In genomic region chr5:170937914-170938313, GRCh38 we compare ENCODE assay signal across 22 cellular contexts.
DNase-seq lines count a peak whose midpoint lies in the region; ATAC-seq, FAIRE-seq and TF ChIP-seq lines count a peak whose summit lies in the region.
"Had no signal": no experiment of that assay in that cellular context is flagged by ENCODE, and none has a peak within 500 bp of the region (broad histone marks: within the 10 kb centered on the region; RNA-seq: fewer than 3 reads in every experiment).

No MANE protein-coding gene starts in this region.

- ATAC-seq in HepG2 (no peak), left lobe of liver (peak; percentile 78)
- ATAC-seq: A549; CD8-positive, alpha-beta T cell had no signal

- H2AFZ ChIP-seq in HepG2 (ENCODE audit: low read length), result no peak overlapping the region

- H3K9me3 ChIP-seq in liver (ENCODE audit: control insufficient read depth in 4 of 4, low read length in 3 of 4), result no peaks in the 10 kb centered on the region
- no peaks in the 10 kb centered on the region for H3K9me3 ChIP-seq in HepG2 (ENCODE audit: low read length)
- no peaks in the 10 kb centered on the region for H3K9me3 ChIP-seq in small intestine (ENCODE audit: control insufficient read depth, low read depth)
- H3K9me3 ChIP-seq: A549, Caco-2 had no signal

- H3K9me3 Mint-ChIP-seq in mesothelial cell of epicardium, result peaks cover 27% of the 10 kb centered on the region
- H3K9me3 Mint-ChIP-seq: CD8-positive, alpha-beta T cell had no signal

- H3K36me3 ChIP-seq in liver (ENCODE audit: control insufficient read depth in 4 of 4, insufficient read depth in 3 of 4, low read depth in 1 of 4, low read length in 3 of 4), result no peaks in the 10 kb centered on the region
- no peaks in the 10 kb centered on the region for H3K36me3 ChIP-seq in HepG2 (replicated peaks in 1 of 2; ENCODE audit: control insufficient read depth in 1 of 2, insufficient read depth in 2 of 2, low read length in 2 of 2)
- no peaks in the 10 kb centered on the region for H3K36me3 ChIP-seq in small intestine (ENCODE audit: control insufficient read depth in 2 of 2, insufficient read depth in 2 of 2, low read length in 2 of 2)
- H3K36me3 ChIP-seq: BLaER1 treated with 17β-estradiol and CSF1 and Interleukin-3, amounts not matched to agents 10 nM and 100 nM had no signal

- FAIRE-seq in HepG2 (lab: Jason Lieb, UNC) (no peak), small intestine (lab: Jason Lieb, UNC) (no peak)
- FAIRE-seq: A549, D721Med, G401.6, GM12891, GM19239 had no signal

- TF ChIP-seq CTCF in liver (IDR thresholded peaks at IDR 0.05; ENCODE audit: low read depth, low read length, missing input control), result no peak
- TF ChIP-seq CTCF in HepG2 (CRISPR knock-in tag; IDR thresholded peaks at IDR 0.05), result no peak
- TF ChIP-seq CTCF in mesothelial cell of epicardium (IDR thresholded peaks at IDR 0.05; ENCODE audit: unreplicated experiment), result no peak

- H3K4me2 ChIP-seq in HepG2 (ENCODE audit: low read depth, low read length), result no peak overlapping the region
- H3K4me2 ChIP-seq: A549; BLaER1 treated with 17β-estradiol and CSF1 and Interleukin-3, amounts not matched to agents 10 nM and 100 nM had no signal

- H3K4me3 Mint-ChIP-seq in mesothelial cell of epicardium, result no peak overlapping the region
- H3K4me3 Mint-ChIP-seq: B cell; CD4-positive, alpha-beta T cell; CD8-positive, alpha-beta T cell had no signal

- 22% methylated on average over 5 of the region's 5 CpGs for WGBS in liver
- WGBS in HepG2 (ENCODE audit: low lambda C conversion rate), result under 1% methylated on average over 5 of the region's 5 CpGs
- WGBS in small intestine, 3 donors, result 19 to 64% (median 35%) methylated on average over 5 of the region's 5 CpGs

- BruUV-seq in HepG2 (replicated peaks; lab: Mats Ljungman, UMichigan), result no TSS peak

- no peaks in the 10 kb centered on the region for H3K79me2 ChIP-seq in HepG2 (ENCODE audit: insufficient read depth, low read length)

- H3K27me3 Mint-ChIP-seq in mesothelial cell of epicardium (ENCODE audit: low read depth), result no peaks in the 10 kb centered on the region

- no peaks in the 10 kb centered on the region for H3K27me3 ChIP-seq in liver (ENCODE audit: control insufficient read depth in 4 of 4, insufficient read depth in 4 of 4, low read length in 3 of 4)
- no peaks in the 10 kb centered on the region for H3K27me3 ChIP-seq in HepG2 (ENCODE audit: control insufficient read depth in 1 of 2, insufficient read depth in 2 of 2, low read length in 2 of 2)
- no peaks in the 10 kb centered on the region for H3K27me3 ChIP-seq in small intestine (ENCODE audit: control insufficient read depth in 2 of 2, insufficient read depth in 2 of 2, low read length in 2 of 2)
- H3K27me3 ChIP-seq: BLaER1 treated with 17β-estradiol and CSF1 and Interleukin-3, amounts not matched to agents 10 nM and 100 nM had no signal

- POLR2A ChIA-PET in HepG2 (lab: Yijun Ruan, JAX), result no interaction called here

- no peak for TF ChIP-seq RAD21 in liver (IDR thresholded peaks at IDR 0.05)
- TF ChIP-seq RAD21 in HepG2 (CRISPR knock-in tag; IDR thresholded peaks at IDR 0.05), result no peak

- no peak overlapping the region for H3K9ac ChIP-seq in liver (ENCODE audit: low read depth in 1 of 2, low read length in 2 of 2)
- H3K9ac ChIP-seq in HepG2 (ENCODE audit: insufficient read depth, low read depth, low read length), result no peak overlapping the region
- H3K9ac ChIP-seq: BLaER1 treated with 17β-estradiol and CSF1 and Interleukin-3, amounts not matched to agents 10 nM and 100 nM had no signal

- H3K27ac ChIP-seq in liver (ENCODE audit: low read depth in 1 of 2, low read length in 2 of 2), result no peak overlapping the region
- H3K27ac ChIP-seq in HepG2 (ENCODE audit: extremely low read length, insufficient read depth, low read length), result no peak overlapping the region
- no peak overlapping the region for H3K27ac ChIP-seq in small intestine (ENCODE audit: low read depth in 1 of 2, low read length in 1 of 2)
- H3K27ac ChIP-seq in substantia nigra (ENCODE audit: low read depth, low read length, poor library complexity, severe bottlenecking), result no peak overlapping the region
- H3K27ac ChIP-seq: 22Rv1; A549; BLaER1 treated with 17β-estradiol and CSF1 and Interleukin-3, amounts not matched to agents 10 nM and 100 nM; C4-2B had no signal

- intact Hi-C loops in HepG2 (cut with micrococcal nuclease; ENCODE audit: unreplicated experiment), result no loop called here

- no peaks in the 10 kb centered on the region for H3K4me1 ChIP-seq in liver (ENCODE audit: control insufficient read depth in 4 of 4, insufficient read depth in 4 of 4, low read length in 3 of 4)
- no peaks in the 10 kb centered on the region for H3K4me1 ChIP-seq in HepG2 (ENCODE audit: insufficient read depth, low read length)
- H3K4me1 ChIP-seq in small intestine (ENCODE audit: control insufficient read depth in 2 of 2, insufficient read depth in 1 of 2, low read depth in 1 of 2, low read length in 1 of 2), result no peaks in the 10 kb centered on the region
- H3K4me1 ChIP-seq: A549; BLaER1 treated with 17β-estradiol and CSF1 and Interleukin-3, amounts not matched to agents 10 nM and 100 nM had no signal

- H3K4me3 ChIP-seq in liver (ENCODE audit: low read depth in 1 of 3, low read length in 3 of 3) (no peak overlapping the region), HepG2 (replicated peaks in 1 of 3; ENCODE audit: insufficient read depth in 1 of 3, low read depth in 2 of 3, low read length in 3 of 3) (no peak overlapping the region), small intestine (ENCODE audit: low read depth in 1 of 2, low read length in 2 of 2) (no peak overlapping the region)
- H3K4me3 ChIP-seq: A549; BLaER1 treated with 17β-estradiol and CSF1 and Interleukin-3, amounts not matched to agents 10 nM and 100 nM had no signal

- DNase-seq in HepG2 (ENCODE audit: low spot score), result no peak
- DNase-seq in left lobe of liver (ENCODE audit: low spot score), result no peak
- DNase-seq in small intestine, result peak; percentile 73
- DNase-seq in substantia nigra (lab: John Stamatoyannopoulos, UW), result no peak
- no peak for DNase-seq in mesothelial cell of epicardium (ENCODE audit: low spot score in 2 of 2, unreplicated experiment in 2 of 2)
- DNase-seq: AML-193; Caco-2; Calu3; CD4-positive, alpha-beta T cell; CD8-positive, alpha-beta T cell; DMS79 treated with DMSO at 0.1 percent for 48 hours; GF-D8 had no signal

- no peak for TF ChIP-seq POLR2A in HepG2 (IDR thresholded peaks at IDR 0.05; ENCODE audit: insufficient read depth in 1 of 2, low read depth in 2 of 2, low read length in 2 of 2)

- peaks cover 47% of the 10 kb centered on the region for H3K36me3 Mint-ChIP-seq in mesothelial cell of epicardium
- H3K36me3 Mint-ChIP-seq: CD8-positive, alpha-beta T cell had no signal

- H4K20me1 ChIP-seq in HepG2 (ENCODE audit: insufficient read depth, low read length), result no peaks in the 10 kb centered on the region
- H4K20me1 ChIP-seq: BLaER1 treated with 17β-estradiol and CSF1 and Interleukin-3, amounts not matched to agents 10 nM and 100 nM had no signal

- CTCF ChIA-PET in HepG2 (lab: Yijun Ruan, JAX; ENCODE audit: low intra/inter-chr PET ratio, low total read pairs), result no interaction called here

- H3K27ac Mint-ChIP-seq in mesothelial cell of epicardium, result no peak overlapping the region
- H3K27ac Mint-ChIP-seq: B cell; CD4-positive, alpha-beta T cell; CD8-positive, alpha-beta T cell had no signal

- in situ Hi-C loops in HepG2 (cut with HindIII; ENCODE audit: extremely low pct_ligation_motif_present, low pct_unique_long_range_greater_than_20kb), result no loop called here

- H3K4me1 Mint-ChIP-seq in mesothelial cell of epicardium, result no peaks in the 10 kb centered on the region
- H3K4me1 Mint-ChIP-seq: B cell had no signal

- no peak for TF ChIP-seq EP300 in HepG2 (IDR thresholded peaks at IDR 0.05; ENCODE audit: low read depth in 2 of 2, low read length in 2 of 2)
- no peak for TF ChIP-seq EP300 in HepG2 (CRISPR knock-in tag; IDR thresholded peaks at IDR 0.05; ENCODE audit: borderline replicate concordance)

TF ChIP-seq in liver, 16 proteins besides CTCF, POLR2A, EP300 and RAD21 (continues in another document):
- peak; percentile 38 for TF ChIP-seq SP1 (IDR thresholded peaks at IDR 0.05)
- peak; percentile 90 to 92 for TF ChIP-seq HNF4A (conservative IDR thresholded peaks at IDR 0.05)
- TF ChIP-seq FOXA1 (IDR thresholded peaks at IDR 0.05), result no peak
- TF ChIP-seq ATF3 (IDR thresholded peaks at IDR 0.05), result no peak
- peak; percentile 72 to 82 for TF ChIP-seq RXRA (IDR thresholded peaks at IDR 0.05)

TF ChIP-seq in HepG2, 621 proteins besides CTCF, POLR2A, EP300 and RAD21:
- no peak for TF ChIP-seq MAFG (CRISPR knock-in tag; IDR thresholded peaks at IDR 0.05)
